Comparison of ENCODE assay signal across 1 cellular context in genomic region chr14:68632591-68632895, GRCh38.
TF ChIP-seq lines count a peak whose summit lies in the region.

No MANE protein-coding gene starts in this region.

TF ChIP-seq in H1, 55 proteins besides CTCF, POLR2A, EP300 and RAD21 (continued from another document):
- TF ChIP-seq KDM4A (IDR thresholded peaks at IDR 0.05; ENCODE audit: low read depth, low read length, severe bottlenecking) (no peak), ASH2L (IDR thresholded peaks at IDR 0.05; ENCODE audit: low read length) (no peak), CHD7 (IDR thresholded peaks at IDR 0.05; ENCODE audit: insufficient replicate concordance, low read length) (no peak), GABPA (IDR thresholded peaks at IDR 0.05; ENCODE audit: borderline replicate concordance, insufficient read depth, low read length) (no peak), KDM5A (IDR thresholded peaks at IDR 0.05; ENCODE audit: low read length) (no peak), TEAD4 (IDR thresholded peaks at IDR 0.05; ENCODE audit: low read depth, low read length) (no peak), EGR1 (IDR thresholded peaks at IDR 0.05; ENCODE audit: borderline replicate concordance, low read depth, low read length) (no peak), HDAC2 (IDR thresholded peaks at IDR 0.05; ENCODE audit: borderline replicate concordance in 1 of 2, low read depth in 2 of 2, low read length in 2 of 2) (no peak)
TF ChIP-seq in H1: peak in this region for 0.
